23 cellular contexts compared by ENCODE assay signal in genomic region chr17:60748232-60748631, GRCh38.
"Had no signal": no experiment of that assay in that cellular context is flagged by ENCODE, and none has a peak within 500 bp of the region (broad histone marks: within the 10 kb centered on the region; RNA-seq: fewer than 3 reads in every experiment).

No MANE protein-coding gene starts in this region.

- H3K27me3 Mint-ChIP-seq: activated CD8-positive, alpha-beta T cell treated with anti-CD3 and anti-CD28 coated beads for 36 hours; activated naive CD8-positive, alpha-beta T cell treated with anti-CD3 and anti-CD28 coated beads for 36 hours; brain; naive thymus-derived CD8-positive, alpha-beta T cell; progenitor cell of endocrine pancreas; T-helper 17 cell had no signal

- DNase-seq: activated CD4-positive, alpha-beta T cell treated with anti-CD3 and anti-CD28 coated beads for 4 hours; activated CD8-positive, alpha-beta T cell treated with anti-CD3 and anti-CD28 coated beads for 36 hours; activated gamma-delta T cell; activated naive CD8-positive, alpha-beta T cell treated with anti-CD3 and anti-CD28 coated beads for 36 hours; activated T-cell treated with anti-CD3 and anti-CD28 coated beads, Interleukin-2, amount 50 U/mL, for 4 hours; effector memory CD4-positive, alpha-beta T cell; heart left ventricle; kidney; left lung; mammary epithelial cell; naive thymus-derived CD8-positive, alpha-beta T cell; right cardiac atrium; small intestine; stimulated activated CD4-positive, alpha-beta T cell treated with anti-CD3 and anti-CD28 coated beads, Interleukin-4, amount 100 ng/mL, for 4 hours; stimulated activated CD8-positive, alpha-beta memory T cell treated with anti-CD3 and anti-CD28 coated beads, Interleukin-4, amount 100 ng/mL, for 48 hours; stimulated activated naive CD8-positive, alpha-beta T cell treated with anti-CD3 and anti-CD28 coated beads, Interleukin-15, Interleukin-2, amounts not matched to agents 100 U/mL and 50 U/mL, for 24 hours; T-helper 17 cell; testis; upper lobe of left lung; WERI-Rb-1 had no signal

- ATAC-seq: activated CD8-positive, alpha-beta T cell treated with anti-CD3 and anti-CD28 coated beads for 36 hours; activated T-cell treated with anti-CD3 and anti-CD28 coated beads, Interleukin-2, amount 50 U/mL, for 4 hours; heart left ventricle; left lung; naive thymus-derived CD8-positive, alpha-beta T cell; right cardiac atrium; stimulated activated naive CD8-positive, alpha-beta T cell treated with anti-CD3 and anti-CD28 coated beads, Interleukin-15, Interleukin-2, amounts not matched to agents 100 U/mL and 50 U/mL, for 24 hours; T-helper 17 cell had no signal

- H3K36me3 ChIP-seq: left lung, upper lobe of left lung, WERI-Rb-1 had no signal

- H3K9me3 ChIP-seq: testis had no signal

- H3K27ac ChIP-seq: epithelial cell of prostate, heart left ventricle, left lung, testis, upper lobe of left lung, WERI-Rb-1 had no signal

- H3K4me3 Mint-ChIP-seq: activated CD8-positive, alpha-beta T cell treated with anti-CD3 and anti-CD28 coated beads for 36 hours; activated naive CD8-positive, alpha-beta T cell treated with anti-CD3 and anti-CD28 coated beads for 36 hours; activated T-cell treated with anti-CD3 and anti-CD28 coated beads, Interleukin-2, amount 50 U/mL, for 4 hours; naive thymus-derived CD8-positive, alpha-beta T cell; T-helper 17 cell had no signal

- H3K27ac Mint-ChIP-seq: activated CD8-positive, alpha-beta T cell treated with anti-CD3 and anti-CD28 coated beads for 36 hours; activated naive CD8-positive, alpha-beta T cell treated with anti-CD3 and anti-CD28 coated beads for 36 hours; progenitor cell of endocrine pancreas; T-helper 17 cell had no signal

- H3K9me3 Mint-ChIP-seq: activated CD8-positive, alpha-beta T cell treated with anti-CD3 and anti-CD28 coated beads for 36 hours had no signal

- H3K27me3 ChIP-seq: heart left ventricle, left lung, testis, upper lobe of left lung had no signal

- H3K4me3 ChIP-seq: heart left ventricle, left lung, testis, upper lobe of left lung had no signal
